ENCODE assay signal across 26 cellular contexts in the genomic region with DNA sequence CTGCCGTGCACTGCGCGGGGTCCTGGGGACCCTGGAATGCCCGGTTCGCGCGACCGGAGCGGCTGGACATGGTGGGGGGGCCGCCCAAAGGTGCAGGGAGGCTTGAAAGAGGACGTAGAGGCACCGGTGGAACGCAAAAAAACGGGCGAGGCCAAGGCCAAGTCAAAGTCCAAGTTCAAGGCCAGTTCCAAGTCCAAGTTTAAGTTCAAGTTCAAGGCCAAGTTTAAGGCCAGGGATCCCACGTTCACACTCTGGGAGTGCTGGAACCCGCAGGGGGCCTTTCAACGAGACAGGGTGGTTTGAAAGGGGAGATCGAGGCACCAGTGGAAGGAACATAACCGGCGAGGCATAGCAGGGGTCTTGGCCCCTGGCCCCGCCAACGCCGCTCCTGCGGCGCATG.
"Had no signal": no experiment of that assay in that cellular context is flagged by ENCODE, and none has a peak within 500 bp of the region (broad histone marks: within the 10 kb centered on the region; RNA-seq: fewer than 3 reads in every experiment).

No MANE protein-coding gene starts in this region.

- H3K4me3 ChIP-seq: left ventricle myocardium inferior, lung, neural progenitor cell, right atrium auricular region, skin epidermis, stomach, testis, thyroid gland, transverse colon, upper lobe of left lung, vagina had no signal

- H3K27ac Mint-ChIP-seq: naive B cell; natural killer cell; nephron progenitor cell; neural progenitor cell; stimulated activated naive B cell treated with anti-CD40 and anti-IgM and Interleukin-4, amounts not matched to agents 10 μg/mL and 1 μg/mL and 100 μg/mL, for 72 hours had no signal

- H3K9me3 ChIP-seq: right atrium auricular region, testis, thyroid gland, vagina had no signal

- H3K27me3 ChIP-seq: neural progenitor cell, neutrophil, right atrium auricular region, testis, thyroid gland, transverse colon, upper lobe of left lung, vagina had no signal

- H3K9ac ChIP-seq: neural progenitor cell, parathyroid adenoma had no signal

- H3K27me3 Mint-ChIP-seq: stimulated activated naive B cell treated with anti-CD40 and anti-IgM and Interleukin-4, amounts not matched to agents 10 μg/mL and 1 μg/mL and 100 μg/mL, for 72 hours had no signal

- H3K79me2 ChIP-seq: parathyroid adenoma had no signal

- H2AFZ ChIP-seq: neural progenitor cell, parathyroid adenoma had no signal

- H3K27ac ChIP-seq: left ventricle myocardium inferior, neural progenitor cell, neutrophil, parathyroid adenoma, right atrium auricular region, skin epidermis, stomach, testis, thyroid gland, transverse colon, upper lobe of left lung, vagina had no signal

- H3K4me1 Mint-ChIP-seq: natural killer cell; nephron progenitor cell; neural progenitor cell; stimulated activated naive B cell treated with anti-CD40 and anti-IgM and Interleukin-4, amounts not matched to agents 10 μg/mL and 1 μg/mL and 100 μg/mL, for 72 hours had no signal

- H3K4me3 Mint-ChIP-seq: naive B cell; natural killer cell; nephron progenitor cell; neural progenitor cell; stimulated activated naive B cell treated with anti-CD40 and anti-IgM and Interleukin-4, amounts not matched to agents 10 μg/mL and 1 μg/mL and 100 μg/mL, for 72 hours had no signal

- H3K4me1 ChIP-seq: left ventricle myocardium inferior, neural progenitor cell, parathyroid adenoma, right atrium auricular region, stomach, testis, thyroid gland, transverse colon, upper lobe of left lung, vagina had no signal

- H3K36me3 ChIP-seq: left ventricle myocardium inferior, neural progenitor cell, neutrophil, right atrium auricular region, stomach, thyroid gland, transverse colon, upper lobe of left lung, vagina had no signal

- H3K4me2 ChIP-seq: neural progenitor cell had no signal

- ATAC-seq: natural killer cell; sciatic nerve; stimulated activated naive B cell treated with anti-CD40 and anti-IgM and Interleukin-4, amounts not matched to agents 10 μg/mL and 1 μg/mL and 100 μg/mL, for 72 hours; stimulated activated naive CD8-positive, alpha-beta T cell treated with anti-CD3 and anti-CD28 coated beads, Interleukin-15, Interleukin-2, amounts not matched to agents 100 U/mL and 50 U/mL, for 24 hours had no signal

- DNase-seq: hypothalamus; islet precursor cell; left ventricle myocardium inferior; naive B cell; natural killer cell; nephron progenitor cell; occipital lobe; stimulated activated CD4-positive, alpha-beta T cell treated with anti-CD3 and anti-CD28 coated beads, Interleukin-12 subunit alpha, Interleukin-12 subunit beta, amount 100 ng/mL, for 4 hours; stimulated activated CD4-positive, alpha-beta T cell treated with anti-CD3 and anti-CD28 coated beads, Interleukin-15, amount 100 ng/mL, for 24 hours; stimulated activated CD4-positive, alpha-beta T cell treated with anti-CD3 and anti-CD28 coated beads, Interleukin-2, amount 100 ng/mL, for 24 hours; stimulated activated CD4-positive, alpha-beta T cell treated with anti-CD3 and anti-CD28 coated beads, Interleukin-4, amount 100 ng/mL, for 1 hour; stimulated activated naive B cell treated with anti-CD40 and anti-IgM and Interleukin-4, amounts not matched to agents 10 μg/mL and 1 μg/mL and 100 μg/mL, for 72 hours; stimulated activated naive CD8-positive, alpha-beta T cell treated with anti-CD3 and anti-CD28 coated beads, Interleukin-15, Interleukin-2, amounts not matched to agents 100 U/mL and 50 U/mL, for 24 hours; stomach; testis; thyroid gland; transverse colon; upper lobe of left lung had no signal

- H3K36me3 Mint-ChIP-seq: natural killer cell, neural progenitor cell had no signal
